Comparison of ENCODE assay signal across 18 cellular contexts in the genomic region with DNA sequence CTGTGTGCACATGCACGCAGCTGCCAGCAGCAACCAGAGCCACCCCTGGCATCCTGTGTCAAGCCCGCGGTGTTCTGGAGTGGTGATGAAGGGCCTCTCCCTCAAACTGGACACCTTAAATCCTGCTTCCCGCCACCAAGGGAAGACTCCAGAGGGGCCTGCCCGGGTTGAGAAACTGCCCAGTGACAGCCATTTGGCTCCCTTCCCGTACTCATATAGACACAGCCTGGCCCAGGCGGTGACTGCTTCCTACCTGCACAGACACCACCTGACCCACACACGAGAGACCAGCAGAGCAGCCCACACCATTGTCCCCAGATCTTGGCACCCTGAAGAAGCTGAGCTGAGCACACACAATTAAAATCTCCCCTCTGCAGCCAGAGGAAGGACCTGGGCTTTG.
DNase-seq lines count a peak whose midpoint lies in the region; ATAC-seq and TF ChIP-seq lines count a peak whose summit lies in the region.
"Had no signal": no experiment of that assay in that cellular context is flagged by ENCODE, and none has a peak within 500 bp of the region (broad histone marks: within the 10 kb centered on the region; RNA-seq: fewer than 3 reads in every experiment).

No MANE protein-coding gene starts in this region.

- ATAC-seq in GM21367 (IDR thresholded peaks at IDR 0.05; ENCODE audit: unreplicated experiment), result no peak
- no peak for ATAC-seq in HG03139 (IDR thresholded peaks at IDR 0.05; ENCODE audit: unreplicated experiment)
- ATAC-seq: activated T-helper 17 cell treated with anti-CD3 and anti-CD28 coated beads, Interleukin-2, amount 50 U/mL, for 72 hours; gastroesophageal sphincter had no signal

- peak overlapping the region; percentile 63 for H3K27ac Mint-ChIP-seq in mesothelial cell of epicardium
- H3K27ac Mint-ChIP-seq: activated T-helper 17 cell treated with anti-CD3 and anti-CD28 coated beads, Interleukin-2, amount 50 U/mL, for 72 hours had no signal

- H3K36me3 Mint-ChIP-seq in mesothelial cell of epicardium, result no peaks in the 10 kb centered on the region

- H3K4me1 Mint-ChIP-seq in mesothelial cell of epicardium, result peaks cover 16% of the 10 kb centered on the region

- DNase-seq in DMS53 (lab: John Stamatoyannopoulos, UW), result peak; percentile 70
- peak; percentile 47 for DNase-seq in NCI-H1092 (lab: John Stamatoyannopoulos, UW)
- DNase-seq in NCI-H748 treated with DMSO at 0.1 percent for 48 hours (lab: John Stamatoyannopoulos, UW), result peak; percentile 62
- peak in 1 of 2 experiments; percentile 46 for DNase-seq in mesothelial cell of epicardium (ENCODE audit: low spot score in 2 of 2, unreplicated experiment in 2 of 2)
- no peak for DNase-seq in UCSD-AML1 (lab: John Stamatoyannopoulos, UW; ENCODE audit: unreplicated experiment)
- DNase-seq in activated CD4-positive, alpha-beta T cell treated with anti-CD3 and anti-CD28 coated beads, Interleukin-2, amount 50 U/mL, for 48 hours, result no peak
- DNase-seq: activated CD4-positive, CD25-positive, alpha-beta regulatory T cell; erythroblast; KG1; left ventricle myocardium inferior; NCI-H526; stimulated activated CD4-positive, alpha-beta T cell treated with anti-CD3 and anti-CD28 coated beads, Interleukin-2, amount 100 ng/mL, for 24 hours; T-helper 2 cell; uterus had no signal

- H3K4me3 Mint-ChIP-seq in mesothelial cell of epicardium, result no peak overlapping the region
- H3K4me3 Mint-ChIP-seq: activated T-helper 17 cell treated with anti-CD3 and anti-CD28 coated beads, Interleukin-2, amount 50 U/mL, for 72 hours had no signal

- H3K27me3 Mint-ChIP-seq in mesothelial cell of epicardium (ENCODE audit: low read depth), result peaks cover 44% of the 10 kb centered on the region

- H3K9me3 Mint-ChIP-seq in mesothelial cell of epicardium, result no peaks in the 10 kb centered on the region
- H3K9me3 Mint-ChIP-seq: activated T-helper 17 cell treated with anti-CD3 and anti-CD28 coated beads, Interleukin-2, amount 50 U/mL, for 72 hours had no signal

- TF ChIP-seq CTCF in mesothelial cell of epicardium (IDR thresholded peaks at IDR 0.05; ENCODE audit: unreplicated experiment), result no peak

Comparison
In these comparisons a context has a peak if more than half of its experiments do, and no peak if none do; other contexts are left out.
1. DNase-seq: peak in DMS53 (single experiment), NCI-H1092 (single experiment) and NCI-H748 treated with DMSO at 0.1 percent for 48 hours (single experiment); none in UCSD-AML1 (single experiment) and activated CD4-positive, alpha-beta T cell treated with anti-CD3 and anti-CD28 coated beads, Interleukin-2, amount 50 U/mL, for 48 hours (0 of 2).